ENCODE assay signal across 8 cellular contexts in genomic region chr10:110304394-110304779, GRCh38. TPM values are rescaled to one million over a fixed set of nuclear protein-coding genes. Genes with fewer than 3 reads are reported as not detected.
DNase-seq lines count a peak whose midpoint lies in the region; ATAC-seq and TF ChIP-seq lines count a peak whose summit lies in the region.

No MANE protein-coding gene starts in this region.

- POLR2A ChIA-PET in Caco-2 (lab: Charles Lee): interaction anchor here (0.6 to 1.1 kb wide), 14 partner anchors 94 to 695 kb away, joined by 3 to 9 read pairs (median 4); partner anchors contain the start of genes DUSP5 and SMC3

- H3K27me3 ChIP-seq in Caco-2 (replicated peaks; ENCODE audit: control insufficient read depth, insufficient read depth, low read length) (no peaks in the 10 kb centered on the region), suprapubic skin (no peaks in the 10 kb centered on the region)

- CTCF ChIA-PET in Caco-2 (lab: Charles Lee): interaction anchor here (0.6 to 1.5 kb wide), 13 partner anchors 13 to 723 kb away, joined by 3 to 8 read pairs (median 5); partner anchors contain the start of genes BBIP1 and SHOC2

- peak; percentile 31 for ATAC-seq in GM21367 (IDR thresholded peaks at IDR 0.05; ENCODE audit: unreplicated experiment)
- peak; percentile 40 for ATAC-seq in HG03571 (IDR thresholded peaks at IDR 0.05; ENCODE audit: unreplicated experiment)
- ATAC-seq in left colon: peak; percentile 70

- no peaks in the 10 kb centered on the region for H3K27me3 Mint-ChIP-seq in Caco-2 (ENCODE audit: insufficient read depth, unreplicated experiment)

- TF ChIP-seq POLR2A in suprapubic skin (IDR thresholded peaks at IDR 0.05): no peak

- intact Hi-C loops in Caco-2 (cut with micrococcal nuclease; ENCODE audit: unreplicated experiment) (loop anchor here (10.0 kb wide), 1 partner anchor 610 kb away; the partner anchor contains the start of genes BBIP1 and SHOC2), left colon (cut with DNase I, micrococcal nuclease) (no loop called here)

- peak overlapping the region; percentile 96 for H3K27ac ChIP-seq in suprapubic skin

- TF ChIP-seq EP300 in suprapubic skin (IDR thresholded peaks at IDR 0.05): no peak

- no peaks in the 10 kb centered on the region for H3K4me1 Mint-ChIP-seq in Caco-2 (ENCODE audit: low read depth, unreplicated experiment)

- peak overlapping the region; percentile 91 for H3K4me3 Mint-ChIP-seq in Caco-2 (ENCODE audit: unreplicated experiment)

- H3K9me3 Mint-ChIP-seq in Caco-2 (ENCODE audit: unreplicated experiment): no peaks in the 10 kb centered on the region

- peak overlapping the region; percentile 90 for H3K27ac Mint-ChIP-seq in Caco-2 (ENCODE audit: unreplicated experiment)

- BruUV-seq in Caco-2 (replicated peaks; lab: Mats Ljungman, UMichigan): no TSS peak

- no peak for TF ChIP-seq CTCF in Caco-2 (IDR thresholded peaks at IDR 0.05; ENCODE audit: insufficient read depth in 1 of 2, low read depth in 1 of 2, low read length in 1 of 2, severe bottlenecking in 1 of 2, unreplicated experiment in 1 of 2)
- TF ChIP-seq CTCF in suprapubic skin (IDR thresholded peaks at IDR 0.05): no peak

- H3K9me3 ChIP-seq in Caco-2 (no peaks in the 10 kb centered on the region), suprapubic skin (no peaks in the 10 kb centered on the region)

- H3K4me3 ChIP-seq in Caco-2 (ENCODE audit: low read depth, low read length) (peak overlapping the region; percentile 94), suprapubic skin (peak overlapping the region; percentile 97)

- under 1% methylated on average over 39 of the region's 42 CpGs for WGBS in suprapubic skin

- peaks cover 13% of the 10 kb centered on the region for H3K4me1 ChIP-seq in Caco-2
- H3K4me1 ChIP-seq in suprapubic skin: peaks cover 49% of the 10 kb centered on the region

- peaks cover 60% of the 10 kb centered on the region for H3K36me3 Mint-ChIP-seq in Caco-2 (ENCODE audit: insufficient read depth, unreplicated experiment)

- H3K36me3 ChIP-seq in Caco-2 (ENCODE audit: control insufficient read depth, insufficient read depth, low read length) (peaks cover 4% of the 10 kb centered on the region), suprapubic skin (peaks cover 17% of the 10 kb centered on the region)

- no peak for DNase-seq in Caco-2
- peak; percentile 67 for DNase-seq in astrocyte of the hippocampus (ENCODE audit: low read depth, low spot score)
- no peak for DNase-seq in left colon
- no peak for DNase-seq in suprapubic skin (ENCODE audit: low spot score in 2 of 2)
- no peak for DNase-seq in iPS-NIHi11 (ENCODE audit: low spot score)
- no peak for DNase-seq in foreskin melanocyte

RNA-seq across cellular contexts. Expression of gene SMNDC1, which starts 0.3 kb away (rescaled TPM):
- total RNA-seq in Caco-2 (2022): 51.6 and 52.4 TPM in 2 replicates
- 10 to 100 TPM; 24.3 to 24.7 TPM for total RNA-seq in left colon
- 10 to 100 TPM; 10.3 to 15.8 (median 12.8) TPM for total RNA-seq in suprapubic skin
